Comparison of ENCODE assay signal across 13 cellular contexts in genomic region chr9:84151236-84151635, GRCh38.
A peak's percentile ranks its signal among the peaks of the same experiment; 100 is the strongest.
DNase-seq lines count a peak whose midpoint lies in the region; ATAC-seq and TF ChIP-seq lines count a peak whose summit lies in the region.
"Had no signal": no experiment of that assay in that cellular context is flagged by ENCODE, and none has a peak within 500 bp of the region (broad histone marks: within the 10 kb centered on the region; RNA-seq: fewer than 3 reads in every experiment).

No MANE protein-coding gene starts in this region.

- POLR2A ChIA-PET in WTC11 (lab: Charles Lee), result interaction anchor here (1.2 kb wide), 1 partner anchor 10 kb away, joined by 3 read pairs; no protein-coding TSS in a partner anchor

- no peak overlapping the region for H3K27ac Mint-ChIP-seq in WTC11
- H3K27ac Mint-ChIP-seq: CD8-positive, alpha-beta memory T cell had no signal

- ATAC-seq in WTC11 (peak; percentile 80), HG03521 (IDR thresholded peaks at IDR 0.05; ENCODE audit: unreplicated experiment) (no peak), Right ventricle myocardium superior (ENCODE audit: poor library complexity) (no peak)
- ATAC-seq: HCT116 had no signal

- no peaks in the 10 kb centered on the region for H3K36me3 Mint-ChIP-seq in WTC11
- H3K36me3 Mint-ChIP-seq: CD8-positive, alpha-beta memory T cell had no signal

- TF ChIP-seq CTCF in WTC11 (IDR thresholded peaks at IDR 0.05), result no peak

- DNase-seq in NCI-H2227 (lab: John Stamatoyannopoulos, UW; ENCODE audit: unreplicated experiment), result peak; percentile 30
- no peak for DNase-seq in NCI-H2227 treated with DMSO at 0.1 percent for 48 hours (lab: John Stamatoyannopoulos, UW)
- DNase-seq in WTC11 (ENCODE audit: low spot score), result peak; percentile 38
- peak; percentile 19 for DNase-seq in iPS DF 4.7 (ENCODE audit: extremely low read depth, low spot score)
- no peak for DNase-seq in posterior vena cava (ENCODE audit: low spot score)
- DNase-seq in NOMO-1 treated with DMSO at 0.1 percent for 48 hours (lab: John Stamatoyannopoulos, UW; ENCODE audit: unreplicated experiment), result no peak
- no peak for DNase-seq in Right ventricle myocardium superior
- DNase-seq: AML-193; CD8-positive, alpha-beta memory T cell; DMS53; GOT3 had no signal

- H3K4me3 Mint-ChIP-seq in WTC11, result no peak overlapping the region
- H3K4me3 Mint-ChIP-seq: CD8-positive, alpha-beta memory T cell had no signal

- H3K4me1 Mint-ChIP-seq in WTC11, result peaks cover 34% of the 10 kb centered on the region
- H3K4me1 Mint-ChIP-seq: CD8-positive, alpha-beta memory T cell had no signal

- peaks cover 74% of the 10 kb centered on the region for H3K27me3 Mint-ChIP-seq in WTC11 (ENCODE audit: low read depth)

- no peaks in the 10 kb centered on the region for H3K9me3 Mint-ChIP-seq in WTC11
- H3K9me3 Mint-ChIP-seq: CD8-positive, alpha-beta memory T cell had no signal

- CTCF ChIA-PET in WTC11 (lab: Charles Lee), result interaction anchor here (1.0 kb wide), 2 partner anchors 11 to 23 kb away, joined by 4 to 6 read pairs; no protein-coding TSS in a partner anchor

- intact Hi-C loops in posterior vena cava (cut with DNase I) (no loop called here), Right ventricle myocardium superior (cut with DNase I) (no loop called here)

TF ChIP-seq in WTC11, 78 proteins besides CTCF, POLR2A, EP300 and RAD21:
- no peak for TF ChIP-seq USF2 (CRISPR knock-in tag; IDR thresholded peaks at IDR 0.05)
- no peak for TF ChIP-seq ATF3 (CRISPR knock-in tag; conservative IDR thresholded peaks at IDR 0.05)
- TF ChIP-seq ZSCAN18 (CRISPR knock-in tag; IDR thresholded peaks at IDR 0.05), result no peak
- no peak for TF ChIP-seq ETV6 (CRISPR knock-in tag; IDR thresholded peaks at IDR 0.05)
- no peak for TF ChIP-seq JAZF1 (CRISPR knock-in tag; IDR thresholded peaks at IDR 0.05)
- TF ChIP-seq TEAD4 (CRISPR knock-in tag; IDR thresholded peaks at IDR 0.05), result no peak
- TF ChIP-seq PRRX2 (CRISPR knock-in tag; IDR thresholded peaks at IDR 0.05), result no peak
- no peak for TF ChIP-seq MYBL2 (CRISPR knock-in tag; IDR thresholded peaks at IDR 0.05)
- no peak for TF ChIP-seq MLX (CRISPR knock-in tag; IDR thresholded peaks at IDR 0.05)
- no peak for TF ChIP-seq NFYB (CRISPR knock-in tag; conservative IDR thresholded peaks at IDR 0.05; ENCODE audit: low read depth)
- no peak for TF ChIP-seq ZNF396 (CRISPR knock-in tag; IDR thresholded peaks at IDR 0.05; ENCODE audit: borderline replicate concordance)
- TF ChIP-seq STAT6 (CRISPR knock-in tag; conservative IDR thresholded peaks at IDR 0.05; ENCODE audit: low read depth), result no peak
- no peak for TF ChIP-seq NR3C1 (CRISPR knock-in tag; conservative IDR thresholded peaks at IDR 0.05; ENCODE audit: low read depth)
- no peak for TF ChIP-seq SMAD4 (CRISPR knock-in tag; IDR thresholded peaks at IDR 0.05)
- no peak for TF ChIP-seq MAX (CRISPR knock-in tag; IDR thresholded peaks at IDR 0.05)
- TF ChIP-seq ZNF416 (CRISPR knock-in tag; IDR thresholded peaks at IDR 0.05), result no peak

Comparison
In these comparisons a context has a peak if more than half of its experiments do, and no peak if none do; other contexts are left out.
1. DNase-seq: peak in NCI-H2227 (single experiment), WTC11 (single experiment) and iPS DF 4.7 (single experiment); none in NCI-H2227 treated with DMSO at 0.1 percent for 48 hours (single experiment), posterior vena cava (single experiment), NOMO-1 treated with DMSO at 0.1 percent for 48 hours (single experiment) and Right ventricle myocardium superior (single experiment).